30 cellular contexts compared by ENCODE assay signal in genomic region chr10:108147346-108147745, GRCh38.
"Had no signal": no experiment of that assay in that cellular context is flagged by ENCODE, and none has a peak within 500 bp of the region (broad histone marks: within the 10 kb centered on the region; RNA-seq: fewer than 3 reads in every experiment).

No MANE protein-coding gene starts in this region.

- H3K36me3 ChIP-seq: breast epithelium, Peyer's patch, SJSA1 had no signal

- H3K9me3 ChIP-seq: body of pancreas had no signal

- DNase-seq: activated CD4-positive, alpha-beta T cell treated with anti-CD3 and anti-CD28 coated beads for 36 hours; activated CD4-positive, alpha-beta T cell treated with anti-CD3 and anti-CD28 coated beads, Interleukin-2, amount 10 ng/mL, durations not matched to agents 7 days and 5 days; activated CD4-positive, alpha-beta T cell treated with anti-CD3 and anti-CD28 coated beads, Interleukin-2, amount 50 U/mL, for 48 hours; activated CD8-positive, alpha-beta T cell treated with anti-CD3 and anti-CD28 coated beads, Interleukin-2, amount 10 ng/mL, durations not matched to agents 7 days and 5 days; activated gamma-delta T cell; activated naive CD4-positive, alpha-beta T cell treated with Interleukin-2 at 50 U/mL for 16 hours; activated naive CD8-positive, alpha-beta T cell treated with anti-CD3 and anti-CD28 coated beads, Interleukin-2, amount 10 ng/mL, durations not matched to agents 7 days and 5 days; activated T-cell treated with anti-CD3 and anti-CD28 coated beads, Interleukin-2, amount 50 U/mL, for 24 hours; body of pancreas; caudate nucleus; cerebellar nuclear complex; NCI-H1092 treated with DMSO at 0.1 percent for 48 hours; NCI-H1436; NCI-H1694; NCI-H1930; NCI-H2081 treated with DMSO at 0.1 percent for 48 hours; NCI-H226; NCI-H446 treated with DMSO at 0.1 percent for 48 hours; NCI-H524; NCI-H69; PC-3; Peyer's patch; RPMI8226; SHP77 treated with DMSO at 0.1 percent for 48 hours; SK-N-SH had no signal

- H3K4me1 ChIP-seq: body of pancreas, breast epithelium, Peyer's patch, SJSA1 had no signal

- FAIRE-seq: astrocyte, TTC549 had no signal

- H3K4me2 ChIP-seq: SK-N-SH had no signal

- H3K9ac ChIP-seq: SK-N-SH had no signal

- H3K27me3 ChIP-seq: body of pancreas, breast epithelium, Peyer's patch, SJSA1 had no signal

- H3K4me3 ChIP-seq: body of pancreas, breast epithelium, Peyer's patch, SJSA1 had no signal

- ATAC-seq: activated CD4-positive, alpha-beta T cell treated with anti-CD3 and anti-CD28 coated beads for 36 hours; activated CD4-positive, CD25-positive, alpha-beta regulatory T cell treated with anti-CD3 and anti-CD28 coated beads, Interleukin-2, amount 50 U/mL, for 24 hours; activated CD8-positive, alpha-beta T cell treated with anti-CD3 and anti-CD28 coated beads, Interleukin-2, amount 10 ng/mL, durations not matched to agents 7 days and 5 days; body of pancreas; PC-3 had no signal

- H3K27ac ChIP-seq: body of pancreas, breast epithelium, Peyer's patch, SJSA1 had no signal

- H3K9me2 ChIP-seq: SK-N-SH had no signal
